13 cellular contexts compared by ENCODE assay signal in the genomic region with DNA sequence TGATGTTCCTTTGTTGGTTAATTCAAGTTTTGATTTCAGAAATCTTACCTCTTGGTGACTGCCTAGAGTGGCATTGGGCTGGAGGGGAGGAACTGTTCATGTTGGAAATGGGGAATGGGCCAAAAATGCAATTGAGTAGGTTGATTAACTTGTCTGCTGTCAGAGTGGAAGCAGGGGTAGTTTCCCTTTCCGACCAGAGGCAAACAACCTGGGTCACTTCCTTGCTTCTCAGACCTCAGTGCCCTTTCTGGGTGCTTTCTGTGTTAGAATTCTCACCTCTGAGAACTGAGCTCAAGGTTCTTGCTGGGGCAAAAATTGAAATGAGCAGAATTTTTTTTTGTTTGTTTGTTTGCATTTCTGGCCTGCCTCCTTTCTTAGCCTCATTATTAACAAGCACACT. TPM values are rescaled to one million over a fixed set of nuclear protein-coding genes. Genes with fewer than 3 reads are reported as not detected.
DNase-seq lines count a peak whose midpoint lies in the region; ATAC-seq and TF ChIP-seq lines count a peak whose summit lies in the region.
"Had no signal": no experiment of that assay in that cellular context is flagged by ENCODE, and none has a peak within 500 bp of the region (broad histone marks: within the 10 kb centered on the region; RNA-seq: fewer than 3 reads in every experiment).

No MANE protein-coding gene starts in this region.

- H3K27ac Mint-ChIP-seq in CD8-positive, alpha-beta memory T cell = peak overlapping the region; percentile 85 to 98 (median 94)
- no peak overlapping the region for H3K27ac Mint-ChIP-seq in neural crest cell (ENCODE audit: unreplicated experiment)
- H3K27ac Mint-ChIP-seq: H9 had no signal

- no peaks in the 10 kb centered on the region for H3K27me3 Mint-ChIP-seq in CD8-positive, alpha-beta memory T cell
- no peaks in the 10 kb centered on the region for H3K27me3 Mint-ChIP-seq in neural crest cell (ENCODE audit: low read depth)

- CTCF ChIA-PET in CD8-positive, alpha-beta memory T cell (lab: Charles Lee) = interaction anchor here (0.6 to 9.9 kb wide), 15 partner anchors 10 to 1073 kb away, joined by 3 to 192 read pairs (median 7); no protein-coding TSS in a partner anchor

- no peaks in the 10 kb centered on the region for H3K36me3 ChIP-seq in CD8-positive, alpha-beta memory T cell (ENCODE audit: insufficient read depth, low read length)
- H3K36me3 ChIP-seq: SJCRH30 had no signal

- peak overlapping the region; percentile 97 for H3K4me3 ChIP-seq in CD8-positive, alpha-beta memory T cell (ENCODE audit: low read length)
- peak overlapping the region; percentile 97 for H3K4me3 ChIP-seq in NB4 (ENCODE audit: low read depth, low read length)
- H3K4me3 ChIP-seq: SJCRH30 had no signal

- H3K4me1 Mint-ChIP-seq in CD8-positive, alpha-beta memory T cell = peaks cover 79 to 81% (median 81%) of the 10 kb centered on the region in 3 donors
- peaks cover 35% of the 10 kb centered on the region for H3K4me1 Mint-ChIP-seq in neural crest cell

- peaks cover 80% of the 10 kb centered on the region for H3K4me1 ChIP-seq in CD8-positive, alpha-beta memory T cell (ENCODE audit: insufficient read depth, low read length)

- peak overlapping the region; percentile 90 to 98 (median 93) for H3K4me3 Mint-ChIP-seq in CD8-positive, alpha-beta memory T cell
- peak overlapping the region; percentile 74 for H3K4me3 Mint-ChIP-seq in neural crest cell

- peaks cover 0 to 3% (median 2%) of the 10 kb centered on the region in 5 donors for H3K9me3 Mint-ChIP-seq in CD8-positive, alpha-beta memory T cell
- H3K9me3 Mint-ChIP-seq in neural crest cell = peaks cover 10% of the 10 kb centered on the region

- no peak for TF ChIP-seq CTCF in NB4 (IDR thresholded peaks at IDR 0.05; ENCODE audit: low read depth, low read length)
- TF ChIP-seq CTCF in neural crest cell (conservative IDR thresholded peaks at IDR 0.05) = no peak

- no peak for ATAC-seq in GM19328 (IDR thresholded peaks at IDR 0.05; ENCODE audit: unreplicated experiment)
- ATAC-seq in GM21381 (IDR thresholded peaks at IDR 0.05; ENCODE audit: unreplicated experiment) = no peak

- no peak for TF ChIP-seq POLR2A in NB4 (IDR thresholded peaks at IDR 0.05; ENCODE audit: extremely low read depth, insufficient read length)

- peaks cover 0 to 24% (median 2%) of the 10 kb centered on the region in 3 donors for H3K36me3 Mint-ChIP-seq in CD8-positive, alpha-beta memory T cell
- H3K36me3 Mint-ChIP-seq in neural crest cell (ENCODE audit: low read depth) = peaks cover 20% of the 10 kb centered on the region

- H3K27ac ChIP-seq in CD8-positive, alpha-beta memory T cell (ENCODE audit: low read depth, low read length) = peak overlapping the region; percentile 97
- H3K27ac ChIP-seq: SJCRH30, WERI-Rb-1 had no signal

- no peaks in the 10 kb centered on the region for H3K27me3 ChIP-seq in CD8-positive, alpha-beta memory T cell (ENCODE audit: insufficient read depth, low read length, poor library complexity, severe bottlenecking)
- H3K27me3 ChIP-seq: SJCRH30 had no signal

- POLR2A ChIA-PET in CD8-positive, alpha-beta memory T cell (lab: Charles Lee) = interaction anchor here (0.6 to 4.0 kb wide), 7 partner anchors 9 to 98 kb away, joined by 3 to 27 read pairs (median 5); no protein-coding TSS in a partner anchor

- DNase-seq in CD8-positive, alpha-beta memory T cell = peak; percentile 12 to 51 (median 31)
- no peak for DNase-seq in NB4 (ENCODE audit: low read depth)
- peak; percentile 67 for DNase-seq in activated effector memory CD4-positive, alpha-beta T cell treated with anti-CD3 and anti-CD28 coated beads, Interleukin-2, amount 50 U/mL, for 16 hours
- no peak for DNase-seq in neural crest cell (ENCODE audit: low read depth, low spot score)
- DNase-seq in dermis blood vessel endothelial cell = no peak
- DNase-seq in mesenteric fat pad (ENCODE audit: low spot score) = no peak
- DNase-seq: H9, head of caudate nucleus, retina, SJCRH30, WERI-Rb-1 had no signal

- H3K9me3 ChIP-seq in CD8-positive, alpha-beta memory T cell (ENCODE audit: low read length) = no peaks in the 10 kb centered on the region
- H3K9me3 ChIP-seq: SJCRH30 had no signal

RNA-seq across cellular contexts. Expression of a gene that starts 2.3 kb away (rescaled TPM):
- 100 to 1,000 TPM; 226 to 248 TPM for total RNA-seq in CD8-positive, alpha-beta memory T cell
- 329 TPM for polyA plus RNA-seq in CD8-positive, alpha-beta memory T cell
- total RNA-seq in neural crest cell = 143 and 151 TPM in 2 replicates
- total RNA-seq in dermis blood vessel endothelial cell = 111 and 155 TPM in 2 replicates
- total RNA-seq in mesenteric fat pad = 141 TPM

RNA-seq across cellular contexts. Expression of a gene that starts 37.4 kb away (rescaled TPM):
- total RNA-seq in CD8-positive, alpha-beta memory T cell = 10 to 100 TPM; 18.5 to 19.5 TPM
- polyA plus RNA-seq in CD8-positive, alpha-beta memory T cell = 21.0 TPM
- total RNA-seq in neural crest cell = 108 and 111 TPM in 2 replicates
- 15.0 and 20.6 TPM in 2 replicates for total RNA-seq in dermis blood vessel endothelial cell
- total RNA-seq in mesenteric fat pad = 18.0 TPM

RNA-seq across cellular contexts. Expression of a gene that starts 37.6 kb away (rescaled TPM):
- 10 to 100 TPM; 11.5 to 12.3 TPM for total RNA-seq in CD8-positive, alpha-beta memory T cell
- polyA plus RNA-seq in CD8-positive, alpha-beta memory T cell = 364 TPM
- total RNA-seq in neural crest cell (5.8 and 7.0 TPM in 2 replicates), dermis blood vessel endothelial cell (0.68 and 0.70 TPM in 2 replicates), mesenteric fat pad (7.7 TPM)

Comparison
In these comparisons a context has a peak if more than half of its experiments do, and no peak if none do; other contexts are left out.
1. DNase-seq: peak in CD8-positive, alpha-beta memory T cell (5 of 5) and activated effector memory CD4-positive, alpha-beta T cell treated with anti-CD3 and anti-CD28 coated beads, Interleukin-2, amount 50 U/mL, for 16 hours (single experiment); none in NB4 (single experiment), neural crest cell (single experiment), dermis blood vessel endothelial cell (single experiment) and mesenteric fat pad (single experiment).